ENCODE assay signal across 8 cellular contexts in the genomic region with DNA sequence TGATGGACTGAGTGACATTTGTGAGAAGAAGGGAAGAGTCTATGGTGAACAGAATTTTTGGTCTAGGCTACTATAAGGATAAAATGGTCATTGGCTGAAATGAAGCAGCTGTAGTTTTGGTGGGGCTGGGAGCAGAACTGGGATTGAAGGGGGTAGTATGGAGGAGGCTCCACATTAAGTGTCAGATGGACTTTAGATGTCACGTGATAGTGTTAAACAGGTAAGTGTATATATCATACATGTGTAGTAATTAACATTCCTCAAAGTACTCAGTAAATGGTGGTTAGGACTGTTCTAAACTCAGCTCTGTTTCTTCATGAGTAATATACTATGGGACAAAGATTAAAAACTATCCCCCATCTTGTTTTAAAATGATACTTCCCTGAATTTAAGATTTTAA.
"Had no signal": no experiment of that assay in that cellular context is flagged by ENCODE, and none has a peak within 500 bp of the region (broad histone marks: within the 10 kb centered on the region; RNA-seq: fewer than 3 reads in every experiment).

No MANE protein-coding gene starts in this region.

- H3K36me3 Mint-ChIP-seq: IgD-negative memory B cell had no signal

- H3K27ac Mint-ChIP-seq: GM23338, H9, IgD-negative memory B cell had no signal

- H3K4me2 ChIP-seq: GM23338 had no signal

- ATAC-seq: GM23338 had no signal

- H3K27me3 Mint-ChIP-seq: IgD-negative memory B cell had no signal

- H3K4me3 ChIP-seq: GM23338 had no signal

- H3K4me3 Mint-ChIP-seq: GM23338, H9, IgD-negative memory B cell had no signal

- DNase-seq: H9, HCEC 1CT, KG1 had no signal

- H2AFZ ChIP-seq: GM23338 had no signal

- FAIRE-seq: H1, H54, HTR-8/SVneo had no signal

- H3K9me3 Mint-ChIP-seq: GM23338, H9 had no signal

- H3K4me1 Mint-ChIP-seq: IgD-negative memory B cell had no signal
